Comparison of ENCODE assay signal across 20 cellular contexts in genomic region chr17:36824678-36825091, GRCh38.
DNase-seq lines count a peak whose midpoint lies in the region; TF ChIP-seq lines count a peak whose summit lies in the region.
"Had no signal": no experiment of that assay in that cellular context is flagged by ENCODE, and none has a peak within 500 bp of the region (broad histone marks: within the 10 kb centered on the region; RNA-seq: fewer than 3 reads in every experiment).

No MANE protein-coding gene starts in this region.

- H3K27me3 ChIP-seq in dorsolateral prefrontal cortex (peaks cover 0 to 65% (median 27%) of the 10 kb centered on the region in 45 donors), A673 (replicated peaks; ENCODE audit: insufficient read depth, low read depth, low read length, poor library complexity) (peaks cover 3% of the 10 kb centered on the region)
- H3K27me3 ChIP-seq: BE2C, body of pancreas had no signal

- TF ChIP-seq POLR2A in lower leg skin (IDR thresholded peaks at IDR 0.05) = no peak

- TF ChIP-seq CTCF in chondrocyte (IDR thresholded peaks at IDR 0.05) (no peak), dorsolateral prefrontal cortex (IDR thresholded peaks at IDR 0.05 in 54 of 56, conservative IDR thresholded peaks at IDR 0.05 in 2 of 56; ENCODE audit: low read depth in 1 of 56, partially characterized antibody in 56 of 56) (no peak), lower leg skin (IDR thresholded peaks at IDR 0.05) (no peak), A673 (conservative IDR thresholded peaks at IDR 0.05; ENCODE audit: low read depth, low read length) (no peak)

- H3K27me3 Mint-ChIP-seq in chondrocyte (ENCODE audit: low read depth) = peaks cover 55% of the 10 kb centered on the region

- no peak overlapping the region for H3K4me3 Mint-ChIP-seq in chondrocyte (ENCODE audit: unreplicated experiment)
- H3K4me3 Mint-ChIP-seq: activated naive CD8-positive, alpha-beta T cell treated with anti-CD3 and anti-CD28 coated beads, Interleukin-2, amount 10 ng/mL, durations not matched to agents 7 days and 5 days; activated T-helper 17 cell treated with anti-CD3 and anti-CD28 coated beads, Interleukin-2, amount 50 U/mL, for 72 hours had no signal

- no TSS peak for BruUV-seq in A673 (replicated peaks; lab: Mats Ljungman, UMichigan)

- peak; percentile 34 for DNase-seq in ELR (ENCODE audit: low read depth)
- peak; percentile 32 for DNase-seq in HT1080 (ENCODE audit: low read depth)
- peak; percentile 82 for DNase-seq in chondrocyte (ENCODE audit: low spot score)
- DNase-seq in kidney tubule cell (ENCODE audit: low spot score) = peak; percentile 8
- no peak for DNase-seq in NCI-H748 (lab: John Stamatoyannopoulos, UW; ENCODE audit: unreplicated experiment)
- no peak for DNase-seq in dorsolateral prefrontal cortex
- DNase-seq in lower leg skin (ENCODE audit: low spot score in 2 of 2) = no peak
- no peak for DNase-seq in A673 (ENCODE audit: low spot score)
- DNase-seq: activated CD4-positive, alpha-beta T cell treated with anti-CD3 and anti-CD28 coated beads for 4 hours; activated naive CD8-positive, alpha-beta T cell treated with anti-CD3 and anti-CD28 coated beads, Interleukin-2, amount 10 ng/mL, durations not matched to agents 7 days and 5 days; BE2C; body of pancreas; NCI-H1417 treated with DMSO at 0.1 percent for 48 hours; NCI-H69; nucleus accumbens; SHP77; T-helper 1 cell had no signal

- H3K27ac ChIP-seq in dorsolateral prefrontal cortex (no peak overlapping the region), A673 (ENCODE audit: low read depth, low read length, poor library complexity, severe bottlenecking) (no peak overlapping the region)
- H3K27ac ChIP-seq: body of pancreas, coronary artery had no signal

- H3K27ac Mint-ChIP-seq in chondrocyte (ENCODE audit: unreplicated experiment) = no peak overlapping the region
- H3K27ac Mint-ChIP-seq: activated naive CD8-positive, alpha-beta T cell treated with anti-CD3 and anti-CD28 coated beads, Interleukin-2, amount 10 ng/mL, durations not matched to agents 7 days and 5 days; activated T-helper 17 cell treated with anti-CD3 and anti-CD28 coated beads, Interleukin-2, amount 50 U/mL, for 72 hours had no signal

- H3K4me1 ChIP-seq in A673 (ENCODE audit: insufficient read depth, low read length, poor library complexity, severe bottlenecking) = no peaks in the 10 kb centered on the region
- H3K4me1 ChIP-seq: body of pancreas had no signal

- no peaks in the 10 kb centered on the region for H3K4me1 Mint-ChIP-seq in chondrocyte (ENCODE audit: low read depth)
- H3K4me1 Mint-ChIP-seq: activated naive CD8-positive, alpha-beta T cell treated with anti-CD3 and anti-CD28 coated beads, Interleukin-2, amount 10 ng/mL, durations not matched to agents 7 days and 5 days; activated T-helper 17 cell treated with anti-CD3 and anti-CD28 coated beads, Interleukin-2, amount 50 U/mL, for 72 hours had no signal

- CTCF ChIA-PET in A673 (lab: Charles Lee) = no interaction called here

- H3K9me3 Mint-ChIP-seq in chondrocyte (ENCODE audit: low read depth) = no peaks in the 10 kb centered on the region
- H3K9me3 Mint-ChIP-seq: activated naive CD8-positive, alpha-beta T cell treated with anti-CD3 and anti-CD28 coated beads, Interleukin-2, amount 10 ng/mL, durations not matched to agents 7 days and 5 days; activated T-helper 17 cell treated with anti-CD3 and anti-CD28 coated beads, Interleukin-2, amount 50 U/mL, for 72 hours had no signal

- no peaks in the 10 kb centered on the region for H3K36me3 Mint-ChIP-seq in chondrocyte (ENCODE audit: low read depth)
- H3K36me3 Mint-ChIP-seq: activated naive CD8-positive, alpha-beta T cell treated with anti-CD3 and anti-CD28 coated beads, Interleukin-2, amount 10 ng/mL, durations not matched to agents 7 days and 5 days had no signal

- H3K36me3 ChIP-seq in A673 (ENCODE audit: insufficient read depth, low read length, poor library complexity, severe bottlenecking) = no peaks in the 10 kb centered on the region
- H3K36me3 ChIP-seq: BE2C had no signal

- intact Hi-C loops in dorsolateral prefrontal cortex (cut with DNase I) = no loop called here
- intact Hi-C loops in lower leg skin (cut with DNase I; ENCODE audit: low total_unique reads) = no loop called here
- intact Hi-C loops in A673 (cut with micrococcal nuclease; ENCODE audit: unreplicated experiment) = no loop called here

- WGBS in lower leg skin, 2 donors = 41 to 50% methylated on average over 2 to 5 of the region's 5 CpGs

- H3K4me3 ChIP-seq in dorsolateral prefrontal cortex (no peak overlapping the region), lower leg skin (ENCODE audit: low read depth, poor library complexity, severe bottlenecking) (no peak overlapping the region), A673 (ENCODE audit: low read depth, low read length, poor library complexity, severe bottlenecking) (no peak overlapping the region)
- H3K4me3 ChIP-seq: body of pancreas, coronary artery, lung had no signal

- POLR2A ChIA-PET in A673 (lab: Charles Lee; ENCODE audit: low non-redundant PET) = no interaction called here

- no peaks in the 10 kb centered on the region for H3K9me3 ChIP-seq in A673 (ENCODE audit: low read depth, low read length, poor library complexity, severe bottlenecking)
- H3K9me3 ChIP-seq: BE2C, body of pancreas had no signal

Comparison
In these comparisons a context has a peak if more than half of its experiments do, and no peak if none do; other contexts are left out.
1. DNase-seq: peak in ELR (single experiment), HT1080 (single experiment), chondrocyte (single experiment) and kidney tubule cell (single experiment); none in NCI-H748 (single experiment), dorsolateral prefrontal cortex (0 of 10), lower leg skin (0 of 2) and A673 (single experiment).